ENCODE assay signal across 1 cellular context in the genomic region with DNA sequence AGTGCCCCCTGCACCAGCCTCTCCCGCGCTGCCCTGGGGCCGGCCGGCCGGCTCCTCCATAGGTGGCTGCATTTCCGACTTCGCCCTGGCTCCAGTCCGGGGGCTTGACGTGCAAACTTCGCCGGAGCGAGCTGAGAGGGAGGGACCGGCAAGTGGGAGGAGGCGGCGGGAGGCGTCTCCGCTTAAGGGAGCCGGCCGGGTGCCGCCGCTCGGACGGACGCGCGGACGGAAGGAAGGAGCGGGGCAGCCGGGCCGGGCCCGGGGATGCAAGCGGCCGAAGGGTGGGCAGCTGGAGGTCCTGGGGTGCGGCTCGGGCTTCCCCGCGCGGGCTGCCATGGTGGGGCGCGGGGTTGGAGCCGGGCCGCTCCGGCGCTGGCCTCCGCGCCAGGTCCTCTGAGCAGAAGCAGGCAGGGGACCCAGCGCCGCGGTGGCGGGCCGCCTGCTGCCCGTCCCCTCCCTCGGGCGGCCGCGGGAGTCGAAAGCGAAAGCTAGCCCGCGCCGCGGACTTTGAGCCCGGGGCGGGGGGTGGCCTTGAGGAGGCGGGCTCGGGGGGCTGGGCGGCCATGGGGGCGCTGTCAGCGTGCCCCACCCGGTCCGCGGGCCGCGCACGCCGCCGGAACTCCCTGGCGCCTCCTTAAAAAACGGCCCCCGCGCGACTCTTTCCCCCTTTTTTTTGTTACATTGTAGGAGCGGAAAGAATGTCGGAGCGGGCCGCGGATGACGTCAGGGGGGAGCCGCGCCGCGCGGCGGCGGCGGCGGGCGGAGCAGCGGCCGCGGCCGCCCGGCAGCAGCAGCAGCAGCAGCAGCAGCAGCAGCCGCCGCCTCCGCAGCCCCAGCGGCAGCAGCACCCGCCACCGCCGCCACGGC.
TF ChIP-seq lines count a peak whose summit lies in the region.

A gene (minus strand): TSS at position 483 of the 867 bp plus-strand sequence.

TF ChIP-seq in HepG2, 621 proteins besides CTCF, POLR2A, EP300 and RAD21 (continued from another document and continues in another):
- TF ChIP-seq, protein P1, sequence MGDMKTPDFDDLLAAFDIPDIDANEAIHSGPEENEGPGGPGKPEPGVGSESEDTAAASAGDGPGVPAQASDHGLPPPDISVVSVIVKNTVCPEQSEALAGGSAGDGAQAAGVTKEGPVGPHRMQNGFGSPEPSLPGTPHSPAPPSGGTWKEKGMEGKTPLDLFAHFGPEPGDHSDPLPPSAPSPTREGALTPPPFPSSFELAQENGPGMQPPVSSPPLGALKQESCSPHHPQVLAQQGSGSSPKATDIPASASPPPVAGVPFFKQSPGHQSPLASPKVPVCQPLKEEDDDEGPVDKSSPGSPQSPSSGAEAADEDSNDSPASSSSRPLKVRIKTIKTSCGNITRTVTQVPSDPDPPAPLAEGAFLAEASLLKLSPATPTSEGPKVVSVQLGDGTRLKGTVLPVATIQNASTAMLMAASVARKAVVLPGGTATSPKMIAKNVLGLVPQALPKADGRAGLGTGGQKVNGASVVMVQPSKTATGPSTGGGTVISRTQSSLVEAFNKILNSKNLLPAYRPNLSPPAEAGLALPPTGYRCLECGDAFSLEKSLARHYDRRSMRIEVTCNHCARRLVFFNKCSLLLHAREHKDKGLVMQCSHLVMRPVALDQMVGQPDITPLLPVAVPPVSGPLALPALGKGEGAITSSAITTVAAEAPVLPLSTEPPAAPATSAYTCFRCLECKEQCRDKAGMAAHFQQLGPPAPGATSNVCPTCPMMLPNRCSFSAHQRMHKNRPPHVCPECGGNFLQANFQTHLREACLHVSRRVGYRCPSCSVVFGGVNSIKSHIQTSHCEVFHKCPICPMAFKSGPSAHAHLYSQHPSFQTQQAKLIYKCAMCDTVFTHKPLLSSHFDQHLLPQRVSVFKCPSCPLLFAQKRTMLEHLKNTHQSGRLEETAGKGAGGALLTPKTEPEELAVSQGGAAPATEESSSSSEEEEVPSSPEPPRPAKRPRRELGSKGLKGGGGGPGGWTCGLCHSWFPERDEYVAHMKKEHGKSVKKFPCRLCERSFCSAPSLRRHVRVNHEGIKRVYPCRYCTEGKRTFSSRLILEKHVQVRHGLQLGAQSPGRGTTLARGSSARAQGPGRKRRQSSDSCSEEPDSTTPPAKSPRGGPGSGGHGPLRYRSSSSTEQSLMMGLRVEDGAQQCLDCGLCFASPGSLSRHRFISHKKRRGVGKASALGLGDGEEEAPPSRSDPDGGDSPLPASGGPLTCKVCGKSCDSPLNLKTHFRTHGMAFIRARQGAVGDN (CRISPR knock-in tag; IDR thresholded peaks at IDR 0.05) = peak; percentile 89
- TF ChIP-seq ZNF75D (CRISPR knock-in tag; IDR thresholded peaks at IDR 0.05; ENCODE audit: borderline replicate concordance) (no peak), SMARCC2 (IDR thresholded peaks at IDR 0.05) (no peak), TOPORS (CRISPR knock-in tag; IDR thresholded peaks at IDR 0.05) (no peak), MTA3 (CRISPR knock-in tag; IDR thresholded peaks at IDR 0.05) (no peak), WIZ (CRISPR knock-in tag; IDR thresholded peaks at IDR 0.05) (no peak), ZFP82 (CRISPR knock-in tag; IDR thresholded peaks at IDR 0.05; ENCODE audit: borderline replicate concordance) (peak; percentile 84; the same call in 1 of the 2 replicates), NFATC3 (CRISPR knock-in tag; IDR thresholded peaks at IDR 0.05) (no peak), ZNF747 (CRISPR knock-in tag; IDR thresholded peaks at IDR 0.05; ENCODE audit: borderline replicate concordance) (peak; percentile 30; the same call in 1 of the 2 replicates), ZNF224 (CRISPR knock-in tag; IDR thresholded peaks at IDR 0.05) (no peak), ZNF251 (CRISPR knock-in tag; IDR thresholded peaks at IDR 0.05) (0 out of 2 replicates have a peak, but pooled peaks have one; percentile 44), KLF16 (CRISPR knock-in tag; IDR thresholded peaks at IDR 0.05) (no peak), SP1 (IDR thresholded peaks at IDR 0.05) (no peak), SP1 (CRISPR knock-in tag; IDR thresholded peaks at IDR 0.05) (no peak), REXO4 (CRISPR knock-in tag; IDR thresholded peaks at IDR 0.05; ENCODE audit: borderline replicate concordance) (no peak), ZNF296 (CRISPR knock-in tag; conservative IDR thresholded peaks at IDR 0.05) (no peak), U2AF1 (optimal IDR thresholded peaks at IDR 0.05; ENCODE audit: low read depth, low read length) (no peak), NFKBIZ (CRISPR knock-in tag; IDR thresholded peaks at IDR 0.05) (no peak), ZNF790 (CRISPR knock-in tag; IDR thresholded peaks at IDR 0.05; ENCODE audit: borderline replicate concordance) (no peak), DR1 (CRISPR knock-in tag; IDR thresholded peaks at IDR 0.05) (0 out of 2 replicates have a peak, but pooled peaks have one; percentile 43), ZSCAN31 (CRISPR knock-in tag; IDR thresholded peaks at IDR 0.05; ENCODE audit: low read depth) (no peak), ZNF235 (CRISPR knock-in tag; IDR thresholded peaks at IDR 0.05; ENCODE audit: borderline replicate concordance) (0 out of 2 replicates have a peak, but pooled peaks have one; percentile 82), SOX5 (CRISPR knock-in tag; IDR thresholded peaks at IDR 0.05; ENCODE audit: borderline replicate concordance) (no peak), MED8 (CRISPR knock-in tag; IDR thresholded peaks at IDR 0.05; ENCODE audit: insufficient replicate concordance) (no peak), CREM (IDR thresholded peaks at IDR 0.05) (no peak), CREM (CRISPR knock-in tag; IDR thresholded peaks at IDR 0.05) (no peak), KDM5A (IDR thresholded peaks at IDR 0.05; ENCODE audit: borderline replicate concordance, low read length) (peak; percentile 23; the same call in 1 of the 2 replicates)
- TF ChIP-seq, protein P2, sequence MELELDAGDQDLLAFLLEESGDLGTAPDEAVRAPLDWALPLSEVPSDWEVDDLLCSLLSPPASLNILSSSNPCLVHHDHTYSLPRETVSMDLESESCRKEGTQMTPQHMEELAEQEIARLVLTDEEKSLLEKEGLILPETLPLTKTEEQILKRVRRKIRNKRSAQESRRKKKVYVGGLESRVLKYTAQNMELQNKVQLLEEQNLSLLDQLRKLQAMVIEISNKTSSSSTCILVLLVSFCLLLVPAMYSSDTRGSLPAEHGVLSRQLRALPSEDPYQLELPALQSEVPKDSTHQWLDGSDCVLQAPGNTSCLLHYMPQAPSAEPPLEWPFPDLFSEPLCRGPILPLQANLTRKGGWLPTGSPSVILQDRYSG (CRISPR knock-in tag; IDR thresholded peaks at IDR 0.05) = no peak
- TF ChIP-seq, protein P3, sequence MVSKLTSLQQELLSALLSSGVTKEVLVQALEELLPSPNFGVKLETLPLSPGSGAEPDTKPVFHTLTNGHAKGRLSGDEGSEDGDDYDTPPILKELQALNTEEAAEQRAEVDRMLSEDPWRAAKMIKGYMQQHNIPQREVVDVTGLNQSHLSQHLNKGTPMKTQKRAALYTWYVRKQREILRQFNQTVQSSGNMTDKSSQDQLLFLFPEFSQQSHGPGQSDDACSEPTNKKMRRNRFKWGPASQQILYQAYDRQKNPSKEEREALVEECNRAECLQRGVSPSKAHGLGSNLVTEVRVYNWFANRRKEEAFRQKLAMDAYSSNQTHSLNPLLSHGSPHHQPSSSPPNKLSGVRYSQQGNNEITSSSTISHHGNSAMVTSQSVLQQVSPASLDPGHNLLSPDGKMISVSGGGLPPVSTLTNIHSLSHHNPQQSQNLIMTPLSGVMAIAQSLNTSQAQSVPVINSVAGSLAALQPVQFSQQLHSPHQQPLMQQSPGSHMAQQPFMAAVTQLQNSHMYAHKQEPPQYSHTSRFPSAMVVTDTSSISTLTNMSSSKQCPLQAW (CRISPR knock-in tag; IDR thresholded peaks at IDR 0.05) = peak; percentile 69
- TF ChIP-seq, protein P4, sequence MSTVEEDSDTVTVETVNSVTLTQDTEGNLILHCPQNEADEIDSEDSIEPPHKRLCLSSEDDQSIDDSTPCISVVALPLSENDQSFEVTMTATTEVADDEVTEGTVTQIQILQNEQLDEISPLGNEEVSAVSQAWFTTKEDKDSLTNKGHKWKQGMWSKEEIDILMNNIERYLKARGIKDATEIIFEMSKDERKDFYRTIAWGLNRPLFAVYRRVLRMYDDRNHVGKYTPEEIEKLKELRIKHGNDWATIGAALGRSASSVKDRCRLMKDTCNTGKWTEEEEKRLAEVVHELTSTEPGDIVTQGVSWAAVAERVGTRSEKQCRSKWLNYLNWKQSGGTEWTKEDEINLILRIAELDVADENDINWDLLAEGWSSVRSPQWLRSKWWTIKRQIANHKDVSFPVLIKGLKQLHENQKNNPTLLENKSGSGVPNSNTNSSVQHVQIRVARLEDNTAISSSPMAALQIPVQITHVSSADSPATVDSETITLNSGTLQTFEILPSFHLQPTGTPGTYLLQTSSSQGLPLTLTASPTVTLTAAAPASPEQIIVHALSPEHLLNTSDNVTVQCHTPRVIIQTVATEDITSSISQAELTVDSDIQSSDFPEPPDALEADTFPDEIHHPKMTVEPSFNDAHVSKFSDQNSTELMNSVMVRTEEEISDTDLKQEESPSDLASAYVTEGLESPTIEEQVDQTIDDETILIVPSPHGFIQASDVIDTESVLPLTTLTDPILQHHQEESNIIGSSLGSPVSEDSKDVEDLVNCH (CRISPR knock-in tag; IDR thresholded peaks at IDR 0.05) = no peak
- TF ChIP-seq, protein P5, sequence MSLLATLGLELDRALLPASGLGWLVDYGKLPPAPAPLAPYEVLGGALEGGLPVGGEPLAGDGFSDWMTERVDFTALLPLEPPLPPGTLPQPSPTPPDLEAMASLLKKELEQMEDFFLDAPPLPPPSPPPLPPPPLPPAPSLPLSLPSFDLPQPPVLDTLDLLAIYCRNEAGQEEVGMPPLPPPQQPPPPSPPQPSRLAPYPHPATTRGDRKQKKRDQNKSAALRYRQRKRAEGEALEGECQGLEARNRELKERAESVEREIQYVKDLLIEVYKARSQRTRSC (CRISPR knock-in tag; IDR thresholded peaks at IDR 0.05; ENCODE audit: low read depth) = no peak
- TF ChIP-seq, protein P6, sequence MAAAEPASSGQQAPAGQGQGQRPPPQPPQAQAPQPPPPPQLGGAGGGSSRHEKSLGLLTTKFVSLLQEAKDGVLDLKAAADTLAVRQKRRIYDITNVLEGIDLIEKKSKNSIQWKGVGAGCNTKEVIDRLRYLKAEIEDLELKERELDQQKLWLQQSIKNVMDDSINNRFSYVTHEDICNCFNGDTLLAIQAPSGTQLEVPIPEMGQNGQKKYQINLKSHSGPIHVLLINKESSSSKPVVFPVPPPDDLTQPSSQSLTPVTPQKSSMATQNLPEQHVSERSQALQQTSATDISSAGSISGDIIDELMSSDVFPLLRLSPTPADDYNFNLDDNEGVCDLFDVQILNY (CRISPR knock-in tag; conservative IDR thresholded peaks at IDR 0.05) = no peak
- TF ChIP-seq, protein P7, sequence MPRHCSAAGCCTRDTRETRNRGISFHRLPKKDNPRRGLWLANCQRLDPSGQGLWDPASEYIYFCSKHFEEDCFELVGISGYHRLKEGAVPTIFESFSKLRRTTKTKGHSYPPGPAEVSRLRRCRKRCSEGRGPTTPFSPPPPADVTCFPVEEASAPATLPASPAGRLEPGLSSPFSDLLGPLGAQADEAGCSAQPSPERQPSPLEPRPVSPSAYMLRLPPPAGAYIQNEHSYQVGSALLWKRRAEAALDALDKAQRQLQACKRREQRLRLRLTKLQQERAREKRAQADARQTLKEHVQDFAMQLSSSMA (CRISPR knock-in tag; IDR thresholded peaks at IDR 0.05) = no peak
- TF ChIP-seq, protein P8, sequence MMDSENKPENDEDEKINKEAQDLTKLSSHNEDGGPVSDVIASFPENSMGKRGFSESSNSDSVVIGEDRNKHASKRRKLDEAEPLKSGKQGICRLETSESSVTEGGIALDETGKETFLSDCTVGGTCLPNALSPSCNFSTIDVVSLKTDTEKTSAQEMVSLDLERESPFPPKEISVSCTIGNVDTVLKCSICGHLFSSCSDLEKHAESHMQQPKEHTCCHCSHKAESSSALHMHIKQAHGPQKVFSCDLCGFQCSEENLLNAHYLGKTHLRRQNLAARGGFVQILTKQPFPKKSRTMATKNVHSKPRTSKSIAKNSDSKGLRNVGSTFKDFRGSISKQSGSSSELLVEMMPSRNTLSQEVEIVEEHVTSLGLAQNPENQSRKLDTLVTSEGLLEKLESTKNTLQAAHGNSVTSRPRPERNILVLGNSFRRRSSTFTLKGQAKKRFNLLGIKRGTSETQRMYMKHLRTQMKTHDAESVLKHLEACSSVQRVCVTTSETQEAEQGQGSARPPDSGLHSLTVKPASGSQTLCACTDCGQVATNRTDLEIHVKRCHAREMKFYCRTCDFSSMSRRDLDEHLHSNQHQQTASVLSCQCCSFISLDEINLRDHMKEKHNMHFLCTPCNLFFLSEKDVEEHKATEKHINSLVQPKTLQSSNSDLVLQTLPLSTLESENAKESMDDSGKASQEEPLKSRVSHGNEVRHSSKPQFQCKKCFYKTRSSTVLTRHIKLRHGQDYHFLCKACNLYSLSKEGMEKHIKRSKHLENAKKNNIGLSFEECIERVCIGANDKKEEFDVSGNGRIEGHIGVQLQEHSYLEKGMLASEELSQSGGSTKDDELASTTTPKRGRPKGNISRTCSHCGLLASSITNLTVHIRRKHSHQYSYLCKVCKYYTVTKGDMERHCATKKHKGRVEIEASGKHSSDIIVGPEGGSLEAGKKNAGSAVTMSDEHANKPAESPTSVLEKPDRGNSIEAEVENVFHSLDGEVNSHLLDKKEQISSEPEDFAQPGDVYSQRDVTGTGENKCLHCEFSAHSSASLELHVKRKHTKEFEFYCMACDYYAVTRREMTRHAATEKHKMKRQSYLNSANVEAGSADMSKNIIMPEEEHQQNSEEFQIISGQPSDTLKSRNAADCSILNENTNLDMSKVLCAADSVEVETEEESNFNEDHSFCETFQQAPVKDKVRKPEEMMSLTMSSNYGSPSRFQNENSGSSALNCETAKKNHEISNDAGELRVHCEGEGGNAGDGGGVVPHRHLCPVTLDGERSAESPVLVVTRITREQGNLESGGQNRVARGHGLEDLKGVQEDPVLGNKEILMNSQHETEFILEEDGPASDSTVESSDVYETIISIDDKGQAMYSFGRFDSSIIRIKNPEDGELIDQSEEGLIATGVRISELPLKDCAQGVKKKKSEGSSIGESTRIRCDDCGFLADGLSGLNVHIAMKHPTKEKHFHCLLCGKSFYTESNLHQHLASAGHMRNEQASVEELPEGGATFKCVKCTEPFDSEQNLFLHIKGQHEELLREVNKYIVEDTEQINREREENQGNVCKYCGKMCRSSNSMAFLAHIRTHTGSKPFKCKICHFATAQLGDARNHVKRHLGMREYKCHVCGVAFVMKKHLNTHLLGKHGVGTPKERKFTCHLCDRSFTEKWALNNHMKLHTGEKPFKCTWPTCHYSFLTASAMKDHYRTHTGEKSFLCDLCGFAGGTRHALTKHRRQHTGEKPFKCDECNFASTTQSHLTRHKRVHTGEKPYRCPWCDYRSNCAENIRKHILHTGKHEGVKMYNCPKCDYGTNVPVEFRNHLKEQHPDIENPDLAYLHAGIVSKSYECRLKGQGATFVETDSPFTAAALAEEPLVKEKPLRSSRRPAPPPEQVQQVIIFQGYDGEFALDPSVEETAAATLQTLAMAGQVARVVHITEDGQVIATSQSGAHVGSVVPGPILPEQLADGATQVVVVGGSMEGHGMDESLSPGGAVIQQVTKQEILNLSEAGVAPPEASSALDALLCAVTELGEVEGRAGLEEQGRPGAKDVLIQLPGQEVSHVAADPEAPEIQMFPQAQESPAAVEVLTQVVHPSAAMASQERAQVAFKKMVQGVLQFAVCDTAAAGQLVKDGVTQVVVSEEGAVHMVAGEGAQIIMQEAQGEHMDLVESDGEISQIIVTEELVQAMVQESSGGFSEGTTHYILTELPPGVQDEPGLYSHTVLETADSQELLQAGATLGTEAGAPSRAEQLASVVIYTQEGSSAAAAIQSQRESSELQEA (CRISPR knock-in tag; IDR thresholded peaks at IDR 0.05; ENCODE audit: not compliant biosample characterization) = peak; percentile 51
